8 cellular contexts compared by ENCODE assay signal in the genomic region with DNA sequence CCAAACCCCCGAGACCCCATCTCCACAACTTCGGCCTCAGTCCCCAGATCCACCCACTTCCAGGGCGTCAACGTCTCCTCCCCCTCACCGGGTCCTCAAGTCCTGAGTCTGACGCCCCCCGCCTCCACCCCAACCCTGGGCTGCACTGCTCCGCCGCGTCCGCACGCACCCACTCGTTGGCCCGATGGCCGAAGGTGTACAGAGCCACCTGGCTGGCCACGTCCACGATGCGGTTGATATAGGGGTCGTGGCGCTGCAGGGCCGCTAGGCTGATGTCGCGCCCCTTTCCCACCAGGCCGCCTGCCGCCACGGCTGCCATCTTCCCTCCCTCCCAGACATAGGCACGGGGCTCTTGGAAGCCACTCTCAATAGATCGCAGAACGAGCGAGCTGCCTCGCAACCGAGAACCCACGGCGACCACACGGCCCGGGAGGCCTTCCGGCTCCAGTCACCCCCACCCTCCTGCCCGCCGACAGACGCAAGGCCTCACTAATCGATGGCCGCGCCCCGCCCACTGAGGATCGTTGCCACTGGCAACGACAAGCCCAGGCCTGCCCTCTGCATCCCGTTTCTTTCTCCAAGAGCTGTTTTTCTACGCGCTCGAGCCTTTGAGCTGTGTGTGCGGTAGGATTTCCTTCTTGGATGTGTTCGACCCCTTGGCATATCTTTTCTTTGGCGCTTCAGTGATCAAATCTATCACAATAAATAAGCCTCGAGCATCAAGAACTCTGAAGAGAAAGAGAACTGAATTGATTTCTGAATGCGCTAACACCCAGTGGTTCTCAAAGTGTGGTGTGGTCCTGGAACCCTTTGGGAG. TPM values are rescaled to one million over a fixed set of nuclear protein-coding genes. Genes with fewer than 3 reads are reported as not detected.
DNase-seq lines count a peak whose midpoint lies in the region; ATAC-seq and TF ChIP-seq lines count a peak whose summit lies in the region.

Gene DCP1B, minus strand, starts transcription at position 345 of the 817 bp plus-strand sequence. Its CDS starts 26 bp downstream, at position 319.

- peak within 1 kb of the TSS; percentile 93 for H4K5ac ChIP-seq in IMR-90 (ENCODE audit: low read depth, low read length)

- 1% methylated on average over 20 of the region's 55 CpGs; no CpG with 5 or more reads in 1 of the 2 experiments for WGBS in IMR-90 (ENCODE audit: extremely low coverage in 2 of 2, insufficient read length in 1 of 2), 2 experiments

- H3K4me2 ChIP-seq in IMR-90 (ENCODE audit: low read depth, low read length) = peak within 1 kb of the TSS; percentile 97

- intact Hi-C loops in IMR-90 (cut with micrococcal nuclease) = no loop called here

- peak within 1 kb of the TSS; percentile 97 for H2AK9ac ChIP-seq in IMR-90 (replicated peaks; ENCODE audit: low read depth, low read length, poor library complexity)

- no peaks in the 10 kb centered on the region for H3K36me3 ChIP-seq in IMR-90 (ENCODE audit: control insufficient read depth, insufficient read depth, low read length)

- peak within 1 kb of the TSS; percentile 97 for H3K23ac ChIP-seq in IMR-90 (ENCODE audit: low read depth, low read length)

- peaks cover 21 to 41% of the 10 kb centered on the region in 2 experiments for H3K79me1 ChIP-seq in IMR-90 (ENCODE audit: low read depth in 1 of 2, low read length in 2 of 2)

- TF ChIP-seq POLR2A in IMR-90 (IDR thresholded peaks at IDR 0.05; ENCODE audit: low read depth, low read length) = peak; percentile 75; the same call in 1 of the 2 replicates

- in situ Hi-C loops in IMR-90 (cut with MboI; ENCODE audit: low sequenced_read_pairs) = no loop called here

- peak within 1 kb of the TSS; percentile 100 for H3K14ac ChIP-seq in IMR-90 (replicated peaks; ENCODE audit: low read depth, low read length)

- ATAC-seq in GM21526 (IDR thresholded peaks at IDR 0.05; ENCODE audit: low FRiP score, unreplicated experiment) (peak; percentile 94), IMR-90 (ENCODE audit: low read depth) (peak; percentile 97)

- peak within 1 kb of the TSS; percentile 99 for H4K91ac ChIP-seq in IMR-90 (ENCODE audit: insufficient read depth, low read depth, low read length)

- H2AK5ac ChIP-seq in IMR-90 (ENCODE audit: low read depth, low read length) = peak within 1 kb of the TSS; percentile 99

- peak within 1 kb of the TSS; percentile 98 for H2BK120ac ChIP-seq in IMR-90 (ENCODE audit: low read depth, low read length)

- peak within 1 kb of the TSS; percentile 84 to 99 for H4K8ac ChIP-seq in IMR-90 (ENCODE audit: low read depth in 2 of 2, low read length in 2 of 2)

- H2BK5ac ChIP-seq in IMR-90 (ENCODE audit: low read depth, low read length, poor library complexity, severe bottlenecking) = peak within 1 kb of the TSS; percentile 99

- H3K4ac ChIP-seq in IMR-90 (ENCODE audit: low read depth, low read length) = peak within 1 kb of the TSS; percentile 98

- no TSS peak for BruUV-seq in IMR-90 (replicated peaks; lab: Mats Ljungman, UMichigan)

- DNase-seq in DMS 273 treated with DMSO at 0.1 percent for 48 hours (lab: John Stamatoyannopoulos, UW) = peak; percentile 80
- peak; percentile 98 for DNase-seq in IMR-90
- peak; percentile 90 for DNase-seq in OCI-M1 (lab: John Stamatoyannopoulos, UW)
- DNase-seq in activated T-cell treated with anti-CD3 and anti-CD28 coated beads for 4 hours = peak; percentile 88
- DNase-seq in epithelial cell of esophagus (ENCODE audit: low read depth) = peak; percentile 97
- DNase-seq in stimulated activated CD8-positive, alpha-beta memory T cell treated with anti-CD3 and anti-CD28 coated beads, Interleukin-4, amount 100 ng/mL, for 1 hour (ENCODE audit: low read depth in 2 of 2, low spot score in 1 of 2) = peak; percentile 75 to 83

- H3K9me3 ChIP-seq in IMR-90 (ENCODE audit: control insufficient read depth, insufficient read depth, low read length) = no peaks in the 10 kb centered on the region
- no peaks in the 10 kb centered on the region for H3K9me3 ChIP-seq in mononuclear cell (ENCODE audit: low read depth, low read length)

- peak within 1 kb of the TSS; percentile 93 for H3K9ac ChIP-seq in IMR-90 (ENCODE audit: low read depth, low read length)

- TF ChIP-seq RAD21 in IMR-90 (IDR thresholded peaks at IDR 0.05; ENCODE audit: low read length) = no peak

- H2AFZ ChIP-seq in IMR-90 (replicated peaks; ENCODE audit: low read length, poor library complexity) = peak within 1 kb of the TSS; percentile 100

- peak within 1 kb of the TSS; percentile 88 for H2BK15ac ChIP-seq in IMR-90 (ENCODE audit: low read depth, low read length)

- peak within 1 kb of the TSS; percentile 94 for H3K56ac ChIP-seq in IMR-90 (ENCODE audit: extremely low read depth, insufficient read depth, low read length)

- peaks cover 5% of the 10 kb centered on the region; the same call in 1 of the 2 replicates for H3K9me1 ChIP-seq in IMR-90 (ENCODE audit: insufficient read depth, low read length)

- H3K27ac ChIP-seq in IMR-90 (ENCODE audit: insufficient read depth, low read length) = peak within 1 kb of the TSS; percentile 96

- H3K4me3 ChIP-seq in IMR-90 (ENCODE audit: insufficient read depth, low read depth, low read length) = peak within 1 kb of the TSS; percentile 84
- peak within 1 kb of the TSS; percentile 89 for H3K4me3 ChIP-seq in epithelial cell of esophagus (ENCODE audit: low read length)
- peak within 1 kb of the TSS; percentile 84 for H3K4me3 ChIP-seq in mononuclear cell (ENCODE audit: low read length)

- peak within 1 kb of the TSS; percentile 96 for H3K18ac ChIP-seq in IMR-90 (ENCODE audit: low read depth, low read length)

- no peak for TF ChIP-seq CTCF in IMR-90 (conservative IDR thresholded peaks at IDR 0.05; ENCODE audit: low read depth, low read length)
- no peak for TF ChIP-seq CTCF in epithelial cell of esophagus (IDR thresholded peaks at IDR 0.05; ENCODE audit: insufficient read depth, low read depth, low read length, missing control alignments)

- peaks cover 11% of the 10 kb centered on the region for H3K4me1 ChIP-seq in IMR-90 (ENCODE audit: control insufficient read depth, insufficient read depth, low read length)
- H3K4me1 ChIP-seq in mononuclear cell (ENCODE audit: insufficient read depth, low read length) = peaks cover 17% of the 10 kb centered on the region

- POLR2A ChIA-PET in IMR-90 (lab: Charles Lee; ENCODE audit: unreplicated experiment) = interaction anchor here (0.5 to 1.0 kb wide), 3 partner anchors 10 to 435 kb away, joined by 4 to 5 read pairs (median 4); no protein-coding TSS in a partner anchor

- no peaks in the 10 kb centered on the region for H4K20me1 ChIP-seq in IMR-90 (ENCODE audit: insufficient read depth, low read length)

- dilution Hi-C loops in IMR-90 (cut with HindIII; ENCODE audit: low sequenced_read_pairs, unreplicated experiment) = no loop called here

- H3K27me3 ChIP-seq in IMR-90 (ENCODE audit: control insufficient read depth, insufficient read depth, low read length) (no peaks in the 10 kb centered on the region), mononuclear cell (ENCODE audit: insufficient read depth, low read length) (no peaks in the 10 kb centered on the region)

- CTCF ChIA-PET in IMR-90 (lab: Yijun Ruan, JAX) = interaction anchor here (0.6 kb wide), 1 partner anchor 308 kb away, joined by 3 read pairs; no protein-coding TSS in a partner anchor

- peak within 1 kb of the TSS; percentile 75 for H2BK20ac ChIP-seq in IMR-90 (ENCODE audit: low read depth, low read length)

TF ChIP-seq in IMR-90, 13 proteins besides CTCF, POLR2A, EP300 and RAD21:
- no peak for TF ChIP-seq RCOR1 (IDR thresholded peaks at IDR 0.05; ENCODE audit: insufficient replicate concordance, low read length)
- TF ChIP-seq RFX5 (IDR thresholded peaks at IDR 0.05; ENCODE audit: low read depth, low read length) = no peak
- TF ChIP-seq SMC3 (IDR thresholded peaks at IDR 0.05; ENCODE audit: low read depth, low read length) = peak; percentile 9; the same call in 1 of the 2 replicates
- peak; percentile 100 for TF ChIP-seq MAZ (IDR thresholded peaks at IDR 0.05; ENCODE audit: borderline replicate concordance, low read depth, low read length)
- TF ChIP-seq ELK1 (IDR thresholded peaks at IDR 0.05; ENCODE audit: borderline replicate concordance, low read depth, low read length) = no peak
- TF ChIP-seq, protein P1, sequence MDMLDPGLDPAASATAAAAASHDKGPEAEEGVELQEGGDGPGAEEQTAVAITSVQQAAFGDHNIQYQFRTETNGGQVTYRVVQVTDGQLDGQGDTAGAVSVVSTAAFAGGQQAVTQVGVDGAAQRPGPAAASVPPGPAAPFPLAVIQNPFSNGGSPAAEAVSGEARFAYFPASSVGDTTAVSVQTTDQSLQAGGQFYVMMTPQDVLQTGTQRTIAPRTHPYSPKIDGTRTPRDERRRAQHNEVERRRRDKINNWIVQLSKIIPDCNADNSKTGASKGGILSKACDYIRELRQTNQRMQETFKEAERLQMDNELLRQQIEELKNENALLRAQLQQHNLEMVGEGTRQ (IDR thresholded peaks at IDR 0.05; ENCODE audit: low read depth, low read length) = peak; percentile 62
- TF ChIP-seq FOS (IDR thresholded peaks at IDR 0.05; ENCODE audit: low read depth, low read length) = no peak; the same call in 1 of the 2 replicates
- no peak for TF ChIP-seq CHD1 (IDR thresholded peaks at IDR 0.05; ENCODE audit: low read depth, low read length)
- TF ChIP-seq MXI1 (IDR thresholded peaks at IDR 0.05; ENCODE audit: borderline replicate concordance, low read depth, low read length) = peak; percentile 57; the same call in 1 of the 2 replicates
- TF ChIP-seq NFE2L2 (IDR thresholded peaks at IDR 0.05; ENCODE audit: low read depth, low read length) = no peak
- TF ChIP-seq MAFK (IDR thresholded peaks at IDR 0.05; ENCODE audit: low read depth, low read length) = no peak
- peak; percentile 78 for TF ChIP-seq BHLHE40 (IDR thresholded peaks at IDR 0.05; ENCODE audit: low read depth, low read length)
- no peak for TF ChIP-seq CEBPB (IDR thresholded peaks at IDR 0.05; ENCODE audit: low read depth, low read length)

RNA-seq across cellular contexts. Expression of gene DCP1B, which starts in this region (rescaled TPM):
- total RNA-seq in IMR-90 (2012; rRNA removed) (13.3 and 13.9 TPM in 2 replicates), mononuclear cell (6.7 TPM)
- polyA plus RNA-seq in IMR-90 (2012; rRNA removed) = 19.7 and 22.5 TPM in 2 replicates
- 9.9 and 13.2 TPM in 2 replicates for polyA plus RNA-seq in IMR-90 (2012; cell fraction: cytosol; rRNA removed)
- 14.4 and 22.6 TPM in 2 replicates for polyA plus RNA-seq in IMR-90 (2012; cell fraction: nucleus; rRNA removed; ENCODE audit: low replicate concordance)

Comparison
In these comparisons a context has a peak if more than half of its experiments do, and no peak if none do; other contexts are left out.
1. Peak in every context shown above with its lines: DNase-seq, ATAC-seq, H3K4me3 ChIP-seq and H3K27ac ChIP-seq.